21 cellular contexts compared by ENCODE assay signal in genomic region chr9:124339603-124340146, GRCh38.
DNase-seq lines count a peak whose midpoint lies in the region; ATAC-seq, FAIRE-seq and TF ChIP-seq lines count a peak whose summit lies in the region.
"Had no signal": no experiment of that assay in that cellular context is flagged by ENCODE, and none has a peak within 500 bp of the region (broad histone marks: within the 10 kb centered on the region; RNA-seq: fewer than 3 reads in every experiment).

No MANE protein-coding gene starts in this region.

- H3K9me3 Mint-ChIP-seq in chondrocyte (ENCODE audit: low read depth): peaks cover 4% of the 10 kb centered on the region
- H3K9me3 Mint-ChIP-seq in activated CD8-positive, alpha-beta T cell treated with anti-CD3 and anti-CD28 coated beads, Interleukin-2, amount 10 ng/mL, durations not matched to agents 7 days and 5 days (ENCODE audit: insufficient read depth): no peaks in the 10 kb centered on the region

- H3K27ac ChIP-seq in right atrium auricular region (no peak overlapping the region), lower lobe of right lung (no peak overlapping the region)
- H3K27ac ChIP-seq: A549 had no signal

- ATAC-seq in left ventricle myocardium superior (no peak), lower lobe of right lung (no peak), HG03342 (IDR thresholded peaks at IDR 0.05; ENCODE audit: unreplicated experiment) (no peak)
- no peak for ATAC-seq in activated CD8-positive, alpha-beta T cell treated with anti-CD3 and anti-CD28 coated beads, Interleukin-2, amount 10 ng/mL, durations not matched to agents 7 days and 5 days
- ATAC-seq: A549 had no signal

- CTCF ChIA-PET in activated CD8-positive, alpha-beta T cell treated with anti-CD3 and anti-CD28 coated beads, Interleukin-2, amount 10 ng/mL, durations not matched to agents 7 days and 5 days (lab: Charles Lee): no interaction called here

- peaks cover 15% of the 10 kb centered on the region for H3K36me3 ChIP-seq in right atrium auricular region
- H3K36me3 ChIP-seq in lower lobe of right lung: peaks cover 93% of the 10 kb centered on the region

- peaks cover 38% of the 10 kb centered on the region for H3K36me3 Mint-ChIP-seq in chondrocyte (ENCODE audit: low read depth)
- peaks cover 9% of the 10 kb centered on the region for H3K36me3 Mint-ChIP-seq in activated CD8-positive, alpha-beta T cell treated with anti-CD3 and anti-CD28 coated beads, Interleukin-2, amount 10 ng/mL, durations not matched to agents 7 days and 5 days (ENCODE audit: low read depth)

- H3K4me1 ChIP-seq in right atrium auricular region (peaks cover 0 to 12% of the 10 kb centered on the region in 2 donors), lower lobe of right lung (peaks cover 20% of the 10 kb centered on the region)

- peak overlapping the region; percentile 63 for H3K27ac Mint-ChIP-seq in chondrocyte (ENCODE audit: unreplicated experiment)
- no peak overlapping the region for H3K27ac Mint-ChIP-seq in activated CD8-positive, alpha-beta T cell treated with anti-CD3 and anti-CD28 coated beads, Interleukin-2, amount 10 ng/mL, durations not matched to agents 7 days and 5 days
- H3K27ac Mint-ChIP-seq: CD4-positive, CD25-positive, alpha-beta regulatory T cell had no signal

- POLR2A ChIA-PET in activated CD8-positive, alpha-beta T cell treated with anti-CD3 and anti-CD28 coated beads, Interleukin-2, amount 10 ng/mL, durations not matched to agents 7 days and 5 days (lab: Charles Lee): no interaction called here

- no peaks in the 10 kb centered on the region for H3K27me3 Mint-ChIP-seq in chondrocyte (ENCODE audit: low read depth)
- H3K27me3 Mint-ChIP-seq in activated CD8-positive, alpha-beta T cell treated with anti-CD3 and anti-CD28 coated beads, Interleukin-2, amount 10 ng/mL, durations not matched to agents 7 days and 5 days (ENCODE audit: low read depth): no peaks in the 10 kb centered on the region
- H3K27me3 Mint-ChIP-seq: CD4-positive, CD25-positive, alpha-beta regulatory T cell had no signal

- TF ChIP-seq CTCF in right atrium auricular region (IDR thresholded peaks at IDR 0.05) (no peak), chondrocyte (IDR thresholded peaks at IDR 0.05) (no peak), lower lobe of right lung (IDR thresholded peaks at IDR 0.05) (no peak), D721Med (IDR thresholded peaks at IDR 0.05; ENCODE audit: insufficient read depth, missing control alignments) (no peak)

- intact Hi-C loops in left ventricle myocardium superior (cut with micrococcal nuclease) (no loop called here), lower lobe of right lung (cut with DNase I) (no loop called here)

- FAIRE-seq in D721Med (lab: Jason Lieb, UNC): no peak
- FAIRE-seq: A549, G401.6, GM12891, RCC 7860 had no signal

- no peak overlapping the region for H3K4me3 ChIP-seq in right atrium auricular region
- no peak overlapping the region for H3K4me3 ChIP-seq in lower lobe of right lung
- H3K4me3 ChIP-seq: A549, SJCRH30 had no signal

- peak; percentile 11 for DNase-seq in left ventricle myocardium superior
- no peak for DNase-seq in right atrium auricular region (ENCODE audit: low spot score)
- no peak for DNase-seq in chondrocyte (ENCODE audit: low spot score)
- peak; percentile 35 for DNase-seq in lower lobe of right lung
- no peak for DNase-seq in D721Med (ENCODE audit: insufficient read length, low spot score)
- DNase-seq in activated CD8-positive, alpha-beta T cell treated with anti-CD3 and anti-CD28 coated beads, Interleukin-2, amount 10 ng/mL, durations not matched to agents 7 days and 5 days: no peak
- DNase-seq in stimulated activated CD4-positive, alpha-beta T cell treated with anti-CD3 and anti-CD28 coated beads, Interleukin-12 subunit alpha, Interleukin-12 subunit beta, amount 100 ng/mL, for 4 hours: no peak
- DNase-seq: AML-193; CD4-positive, CD25-positive, alpha-beta regulatory T cell; DMS79 treated with DMSO at 0.1 percent for 48 hours; GOT3; Karpas-422; NCI-H1436; NCI-H2029 treated with DMSO at 0.1 percent for 48 hours; NCI-H510A treated with DMSO at 0.1 percent for 48 hours had no signal

- no peaks in the 10 kb centered on the region for H3K27me3 ChIP-seq in right atrium auricular region
- H3K27me3 ChIP-seq in lower lobe of right lung (ENCODE audit: low read depth): no peaks in the 10 kb centered on the region
- H3K27me3 ChIP-seq: SJCRH30 had no signal

- H3K9me3 ChIP-seq in right atrium auricular region (peaks cover 0 to 11% of the 10 kb centered on the region in 2 donors), lower lobe of right lung (no peaks in the 10 kb centered on the region)
- H3K9me3 ChIP-seq: SJCRH30 had no signal

- H3K4me1 Mint-ChIP-seq in chondrocyte (ENCODE audit: low read depth): peaks cover 33% of the 10 kb centered on the region
- no peaks in the 10 kb centered on the region for H3K4me1 Mint-ChIP-seq in activated CD8-positive, alpha-beta T cell treated with anti-CD3 and anti-CD28 coated beads, Interleukin-2, amount 10 ng/mL, durations not matched to agents 7 days and 5 days (ENCODE audit: low read depth)
- H3K4me1 Mint-ChIP-seq: CD4-positive, CD25-positive, alpha-beta regulatory T cell had no signal

- no peak overlapping the region for H3K4me3 Mint-ChIP-seq in chondrocyte (ENCODE audit: unreplicated experiment)
- no peak overlapping the region for H3K4me3 Mint-ChIP-seq in activated CD8-positive, alpha-beta T cell treated with anti-CD3 and anti-CD28 coated beads, Interleukin-2, amount 10 ng/mL, durations not matched to agents 7 days and 5 days
- H3K4me3 Mint-ChIP-seq: CD4-positive, CD25-positive, alpha-beta regulatory T cell had no signal

Comparison
In these comparisons a context has a peak if more than half of its experiments do, and no peak if none do; other contexts are left out.
1. DNase-seq: peak in left ventricle myocardium superior (single experiment) and lower lobe of right lung (single experiment); none in right atrium auricular region (single experiment), chondrocyte (single experiment), D721Med (single experiment), activated CD8-positive, alpha-beta T cell treated with anti-CD3 and anti-CD28 coated beads, Interleukin-2, amount 10 ng/mL, durations not matched to agents 7 days and 5 days (single experiment) and stimulated activated CD4-positive, alpha-beta T cell treated with anti-CD3 and anti-CD28 coated beads, Interleukin-12 subunit alpha, Interleukin-12 subunit beta, amount 100 ng/mL, for 4 hours (single experiment).